Comparison of ENCODE assay signal across 1 cellular context in the genomic region with DNA sequence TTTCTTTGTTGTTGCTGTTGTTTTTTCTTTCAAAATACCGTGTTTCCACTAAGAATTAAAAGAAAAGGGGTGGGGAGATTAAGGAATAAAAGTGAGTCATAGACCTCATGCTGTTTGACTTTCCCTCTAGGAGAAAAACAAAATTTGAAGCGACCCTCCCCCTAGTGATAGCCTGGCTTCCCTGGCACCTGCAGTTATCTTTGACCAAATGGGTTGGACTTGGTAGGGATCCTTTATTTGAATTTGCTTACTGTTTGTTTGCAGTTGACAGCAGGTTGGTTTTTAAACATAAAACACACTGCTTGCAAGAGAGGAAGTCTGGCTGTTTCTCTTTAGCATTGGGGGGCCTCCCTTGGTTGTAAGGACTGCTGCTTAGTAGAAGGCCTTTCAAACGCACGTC.
TF ChIP-seq lines count a peak whose summit lies in the region.

No MANE protein-coding gene starts in this region.

TF ChIP-seq in WTC11, 78 proteins besides CTCF, POLR2A, EP300 and RAD21 (continued from another document):
- TF ChIP-seq, protein P1, sequence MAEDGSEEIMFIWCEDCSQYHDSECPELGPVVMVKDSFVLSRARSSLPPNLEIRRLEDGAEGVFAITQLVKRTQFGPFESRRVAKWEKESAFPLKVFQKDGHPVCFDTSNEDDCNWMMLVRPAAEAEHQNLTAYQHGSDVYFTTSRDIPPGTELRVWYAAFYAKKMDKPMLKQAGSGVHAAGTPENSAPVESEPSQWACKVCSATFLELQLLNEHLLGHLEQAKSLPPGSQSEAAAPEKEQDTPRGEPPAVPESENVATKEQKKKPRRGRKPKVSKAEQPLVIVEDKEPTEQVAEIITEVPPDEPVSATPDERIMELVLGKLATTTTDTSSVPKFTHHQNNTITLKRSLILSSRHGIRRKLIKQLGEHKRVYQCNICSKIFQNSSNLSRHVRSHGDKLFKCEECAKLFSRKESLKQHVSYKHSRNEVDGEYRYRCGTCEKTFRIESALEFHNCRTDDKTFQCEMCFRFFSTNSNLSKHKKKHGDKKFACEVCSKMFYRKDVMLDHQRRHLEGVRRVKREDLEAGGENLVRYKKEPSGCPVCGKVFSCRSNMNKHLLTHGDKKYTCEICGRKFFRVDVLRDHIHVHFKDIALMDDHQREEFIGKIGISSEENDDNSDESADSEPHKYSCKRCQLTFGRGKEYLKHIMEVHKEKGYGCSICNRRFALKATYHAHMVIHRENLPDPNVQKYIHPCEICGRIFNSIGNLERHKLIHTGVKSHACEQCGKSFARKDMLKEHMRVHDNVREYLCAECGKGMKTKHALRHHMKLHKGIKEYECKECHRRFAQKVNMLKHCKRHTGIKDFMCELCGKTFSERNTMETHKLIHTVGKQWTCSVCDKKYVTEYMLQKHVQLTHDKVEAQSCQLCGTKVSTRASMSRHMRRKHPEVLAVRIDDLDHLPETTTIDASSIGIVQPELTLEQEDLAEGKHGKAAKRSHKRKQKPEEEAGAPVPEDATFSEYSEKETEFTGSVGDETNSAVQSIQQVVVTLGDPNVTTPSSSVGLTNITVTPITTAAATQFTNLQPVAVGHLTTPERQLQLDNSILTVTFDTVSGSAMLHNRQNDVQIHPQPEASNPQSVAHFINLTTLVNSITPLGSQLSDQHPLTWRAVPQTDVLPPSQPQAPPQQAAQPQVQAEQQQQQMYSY (CRISPR knock-in tag; IDR thresholded peaks at IDR 0.05): no peak
- TF ChIP-seq, protein P2, sequence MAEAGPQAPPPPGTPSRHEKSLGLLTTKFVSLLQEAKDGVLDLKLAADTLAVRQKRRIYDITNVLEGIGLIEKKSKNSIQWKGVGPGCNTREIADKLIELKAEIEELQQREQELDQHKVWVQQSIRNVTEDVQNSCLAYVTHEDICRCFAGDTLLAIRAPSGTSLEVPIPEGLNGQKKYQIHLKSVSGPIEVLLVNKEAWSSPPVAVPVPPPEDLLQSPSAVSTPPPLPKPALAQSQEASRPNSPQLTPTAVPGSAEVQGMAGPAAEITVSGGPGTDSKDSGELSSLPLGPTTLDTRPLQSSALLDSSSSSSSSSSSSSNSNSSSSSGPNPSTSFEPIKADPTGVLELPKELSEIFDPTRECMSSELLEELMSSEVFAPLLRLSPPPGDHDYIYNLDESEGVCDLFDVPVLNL (CRISPR knock-in tag; IDR thresholded peaks at IDR 0.05; ENCODE audit: borderline replicate concordance, low read depth): no peak
- TF ChIP-seq, protein P3, sequence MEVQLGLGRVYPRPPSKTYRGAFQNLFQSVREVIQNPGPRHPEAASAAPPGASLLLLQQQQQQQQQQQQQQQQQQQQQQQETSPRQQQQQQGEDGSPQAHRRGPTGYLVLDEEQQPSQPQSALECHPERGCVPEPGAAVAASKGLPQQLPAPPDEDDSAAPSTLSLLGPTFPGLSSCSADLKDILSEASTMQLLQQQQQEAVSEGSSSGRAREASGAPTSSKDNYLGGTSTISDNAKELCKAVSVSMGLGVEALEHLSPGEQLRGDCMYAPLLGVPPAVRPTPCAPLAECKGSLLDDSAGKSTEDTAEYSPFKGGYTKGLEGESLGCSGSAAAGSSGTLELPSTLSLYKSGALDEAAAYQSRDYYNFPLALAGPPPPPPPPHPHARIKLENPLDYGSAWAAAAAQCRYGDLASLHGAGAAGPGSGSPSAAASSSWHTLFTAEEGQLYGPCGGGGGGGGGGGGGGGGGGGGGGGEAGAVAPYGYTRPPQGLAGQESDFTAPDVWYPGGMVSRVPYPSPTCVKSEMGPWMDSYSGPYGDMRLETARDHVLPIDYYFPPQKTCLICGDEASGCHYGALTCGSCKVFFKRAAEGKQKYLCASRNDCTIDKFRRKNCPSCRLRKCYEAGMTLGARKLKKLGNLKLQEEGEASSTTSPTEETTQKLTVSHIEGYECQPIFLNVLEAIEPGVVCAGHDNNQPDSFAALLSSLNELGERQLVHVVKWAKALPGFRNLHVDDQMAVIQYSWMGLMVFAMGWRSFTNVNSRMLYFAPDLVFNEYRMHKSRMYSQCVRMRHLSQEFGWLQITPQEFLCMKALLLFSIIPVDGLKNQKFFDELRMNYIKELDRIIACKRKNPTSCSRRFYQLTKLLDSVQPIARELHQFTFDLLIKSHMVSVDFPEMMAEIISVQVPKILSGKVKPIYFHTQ (CRISPR knock-in tag; IDR thresholded peaks at IDR 0.05): no peak
- TF ChIP-seq ZNF416 (CRISPR knock-in tag; IDR thresholded peaks at IDR 0.05) (no peak), NR2C2 (CRISPR knock-in tag; IDR thresholded peaks at IDR 0.05) (no peak), FOXJ3 (CRISPR knock-in tag; IDR thresholded peaks at IDR 0.05; ENCODE audit: borderline replicate concordance) (no peak), JAZF1 (CRISPR knock-in tag; IDR thresholded peaks at IDR 0.05) (no peak)
- TF ChIP-seq, protein P4, sequence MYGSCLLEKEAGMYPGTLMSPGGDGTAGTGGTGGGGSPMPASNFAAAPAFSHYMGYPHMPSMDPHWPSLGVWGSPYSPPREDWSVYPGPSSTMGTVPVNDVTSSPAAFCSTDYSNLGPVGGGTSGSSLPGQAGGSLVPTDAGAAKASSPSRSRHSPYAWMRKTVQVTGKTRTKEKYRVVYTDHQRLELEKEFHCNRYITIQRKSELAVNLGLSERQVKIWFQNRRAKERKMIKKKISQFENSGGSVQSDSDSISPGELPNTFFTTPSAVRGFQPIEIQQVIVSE (CRISPR knock-in tag; IDR thresholded peaks at IDR 0.05; ENCODE audit: borderline replicate concordance): no peak
- TF ChIP-seq, protein P5, sequence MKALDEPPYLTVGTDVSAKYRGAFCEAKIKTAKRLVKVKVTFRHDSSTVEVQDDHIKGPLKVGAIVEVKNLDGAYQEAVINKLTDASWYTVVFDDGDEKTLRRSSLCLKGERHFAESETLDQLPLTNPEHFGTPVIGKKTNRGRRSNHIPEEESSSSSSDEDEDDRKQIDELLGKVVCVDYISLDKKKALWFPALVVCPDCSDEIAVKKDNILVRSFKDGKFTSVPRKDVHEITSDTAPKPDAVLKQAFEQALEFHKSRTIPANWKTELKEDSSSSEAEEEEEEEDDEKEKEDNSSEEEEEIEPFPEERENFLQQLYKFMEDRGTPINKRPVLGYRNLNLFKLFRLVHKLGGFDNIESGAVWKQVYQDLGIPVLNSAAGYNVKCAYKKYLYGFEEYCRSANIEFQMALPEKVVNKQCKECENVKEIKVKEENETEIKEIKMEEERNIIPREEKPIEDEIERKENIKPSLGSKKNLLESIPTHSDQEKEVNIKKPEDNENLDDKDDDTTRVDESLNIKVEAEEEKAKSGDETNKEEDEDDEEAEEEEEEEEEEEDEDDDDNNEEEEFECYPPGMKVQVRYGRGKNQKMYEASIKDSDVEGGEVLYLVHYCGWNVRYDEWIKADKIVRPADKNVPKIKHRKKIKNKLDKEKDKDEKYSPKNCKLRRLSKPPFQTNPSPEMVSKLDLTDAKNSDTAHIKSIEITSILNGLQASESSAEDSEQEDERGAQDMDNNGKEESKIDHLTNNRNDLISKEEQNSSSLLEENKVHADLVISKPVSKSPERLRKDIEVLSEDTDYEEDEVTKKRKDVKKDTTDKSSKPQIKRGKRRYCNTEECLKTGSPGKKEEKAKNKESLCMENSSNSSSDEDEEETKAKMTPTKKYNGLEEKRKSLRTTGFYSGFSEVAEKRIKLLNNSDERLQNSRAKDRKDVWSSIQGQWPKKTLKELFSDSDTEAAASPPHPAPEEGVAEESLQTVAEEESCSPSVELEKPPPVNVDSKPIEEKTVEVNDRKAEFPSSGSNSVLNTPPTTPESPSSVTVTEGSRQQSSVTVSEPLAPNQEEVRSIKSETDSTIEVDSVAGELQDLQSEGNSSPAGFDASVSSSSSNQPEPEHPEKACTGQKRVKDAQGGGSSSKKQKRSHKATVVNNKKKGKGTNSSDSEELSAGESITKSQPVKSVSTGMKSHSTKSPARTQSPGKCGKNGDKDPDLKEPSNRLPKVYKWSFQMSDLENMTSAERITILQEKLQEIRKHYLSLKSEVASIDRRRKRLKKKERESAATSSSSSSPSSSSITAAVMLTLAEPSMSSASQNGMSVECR (CRISPR knock-in tag; IDR thresholded peaks at IDR 0.05; ENCODE audit: borderline replicate concordance): no peak
- TF ChIP-seq, protein P6, sequence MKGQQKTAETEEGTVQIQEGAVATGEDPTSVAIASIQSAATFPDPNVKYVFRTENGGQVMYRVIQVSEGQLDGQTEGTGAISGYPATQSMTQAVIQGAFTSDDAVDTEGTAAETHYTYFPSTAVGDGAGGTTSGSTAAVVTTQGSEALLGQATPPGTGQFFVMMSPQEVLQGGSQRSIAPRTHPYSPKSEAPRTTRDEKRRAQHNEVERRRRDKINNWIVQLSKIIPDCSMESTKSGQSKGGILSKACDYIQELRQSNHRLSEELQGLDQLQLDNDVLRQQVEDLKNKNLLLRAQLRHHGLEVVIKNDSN (CRISPR knock-in tag; IDR thresholded peaks at IDR 0.05): no peak
- TF ChIP-seq, protein P7, sequence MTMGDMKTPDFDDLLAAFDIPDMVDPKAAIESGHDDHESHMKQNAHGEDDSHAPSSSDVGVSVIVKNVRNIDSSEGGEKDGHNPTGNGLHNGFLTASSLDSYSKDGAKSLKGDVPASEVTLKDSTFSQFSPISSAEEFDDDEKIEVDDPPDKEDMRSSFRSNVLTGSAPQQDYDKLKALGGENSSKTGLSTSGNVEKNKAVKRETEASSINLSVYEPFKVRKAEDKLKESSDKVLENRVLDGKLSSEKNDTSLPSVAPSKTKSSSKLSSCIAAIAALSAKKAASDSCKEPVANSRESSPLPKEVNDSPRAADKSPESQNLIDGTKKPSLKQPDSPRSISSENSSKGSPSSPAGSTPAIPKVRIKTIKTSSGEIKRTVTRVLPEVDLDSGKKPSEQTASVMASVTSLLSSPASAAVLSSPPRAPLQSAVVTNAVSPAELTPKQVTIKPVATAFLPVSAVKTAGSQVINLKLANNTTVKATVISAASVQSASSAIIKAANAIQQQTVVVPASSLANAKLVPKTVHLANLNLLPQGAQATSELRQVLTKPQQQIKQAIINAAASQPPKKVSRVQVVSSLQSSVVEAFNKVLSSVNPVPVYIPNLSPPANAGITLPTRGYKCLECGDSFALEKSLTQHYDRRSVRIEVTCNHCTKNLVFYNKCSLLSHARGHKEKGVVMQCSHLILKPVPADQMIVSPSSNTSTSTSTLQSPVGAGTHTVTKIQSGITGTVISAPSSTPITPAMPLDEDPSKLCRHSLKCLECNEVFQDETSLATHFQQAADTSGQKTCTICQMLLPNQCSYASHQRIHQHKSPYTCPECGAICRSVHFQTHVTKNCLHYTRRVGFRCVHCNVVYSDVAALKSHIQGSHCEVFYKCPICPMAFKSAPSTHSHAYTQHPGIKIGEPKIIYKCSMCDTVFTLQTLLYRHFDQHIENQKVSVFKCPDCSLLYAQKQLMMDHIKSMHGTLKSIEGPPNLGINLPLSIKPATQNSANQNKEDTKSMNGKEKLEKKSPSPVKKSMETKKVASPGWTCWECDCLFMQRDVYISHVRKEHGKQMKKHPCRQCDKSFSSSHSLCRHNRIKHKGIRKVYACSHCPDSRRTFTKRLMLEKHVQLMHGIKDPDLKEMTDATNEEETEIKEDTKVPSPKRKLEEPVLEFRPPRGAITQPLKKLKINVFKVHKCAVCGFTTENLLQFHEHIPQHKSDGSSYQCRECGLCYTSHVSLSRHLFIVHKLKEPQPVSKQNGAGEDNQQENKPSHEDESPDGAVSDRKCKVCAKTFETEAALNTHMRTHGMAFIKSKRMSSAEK (CRISPR knock-in tag; IDR thresholded peaks at IDR 0.05; ENCODE audit: borderline replicate concordance): no peak
- TF ChIP-seq, protein P8, sequence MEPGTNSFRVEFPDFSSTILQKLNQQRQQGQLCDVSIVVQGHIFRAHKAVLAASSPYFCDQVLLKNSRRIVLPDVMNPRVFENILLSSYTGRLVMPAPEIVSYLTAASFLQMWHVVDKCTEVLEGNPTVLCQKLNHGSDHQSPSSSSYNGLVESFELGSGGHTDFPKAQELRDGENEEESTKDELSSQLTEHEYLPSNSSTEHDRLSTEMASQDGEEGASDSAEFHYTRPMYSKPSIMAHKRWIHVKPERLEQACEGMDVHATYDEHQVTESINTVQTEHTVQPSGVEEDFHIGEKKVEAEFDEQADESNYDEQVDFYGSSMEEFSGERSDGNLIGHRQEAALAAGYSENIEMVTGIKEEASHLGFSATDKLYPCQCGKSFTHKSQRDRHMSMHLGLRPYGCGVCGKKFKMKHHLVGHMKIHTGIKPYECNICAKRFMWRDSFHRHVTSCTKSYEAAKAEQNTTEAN (CRISPR knock-in tag; IDR thresholded peaks at IDR 0.05): no peak
- TF ChIP-seq, protein P9, sequence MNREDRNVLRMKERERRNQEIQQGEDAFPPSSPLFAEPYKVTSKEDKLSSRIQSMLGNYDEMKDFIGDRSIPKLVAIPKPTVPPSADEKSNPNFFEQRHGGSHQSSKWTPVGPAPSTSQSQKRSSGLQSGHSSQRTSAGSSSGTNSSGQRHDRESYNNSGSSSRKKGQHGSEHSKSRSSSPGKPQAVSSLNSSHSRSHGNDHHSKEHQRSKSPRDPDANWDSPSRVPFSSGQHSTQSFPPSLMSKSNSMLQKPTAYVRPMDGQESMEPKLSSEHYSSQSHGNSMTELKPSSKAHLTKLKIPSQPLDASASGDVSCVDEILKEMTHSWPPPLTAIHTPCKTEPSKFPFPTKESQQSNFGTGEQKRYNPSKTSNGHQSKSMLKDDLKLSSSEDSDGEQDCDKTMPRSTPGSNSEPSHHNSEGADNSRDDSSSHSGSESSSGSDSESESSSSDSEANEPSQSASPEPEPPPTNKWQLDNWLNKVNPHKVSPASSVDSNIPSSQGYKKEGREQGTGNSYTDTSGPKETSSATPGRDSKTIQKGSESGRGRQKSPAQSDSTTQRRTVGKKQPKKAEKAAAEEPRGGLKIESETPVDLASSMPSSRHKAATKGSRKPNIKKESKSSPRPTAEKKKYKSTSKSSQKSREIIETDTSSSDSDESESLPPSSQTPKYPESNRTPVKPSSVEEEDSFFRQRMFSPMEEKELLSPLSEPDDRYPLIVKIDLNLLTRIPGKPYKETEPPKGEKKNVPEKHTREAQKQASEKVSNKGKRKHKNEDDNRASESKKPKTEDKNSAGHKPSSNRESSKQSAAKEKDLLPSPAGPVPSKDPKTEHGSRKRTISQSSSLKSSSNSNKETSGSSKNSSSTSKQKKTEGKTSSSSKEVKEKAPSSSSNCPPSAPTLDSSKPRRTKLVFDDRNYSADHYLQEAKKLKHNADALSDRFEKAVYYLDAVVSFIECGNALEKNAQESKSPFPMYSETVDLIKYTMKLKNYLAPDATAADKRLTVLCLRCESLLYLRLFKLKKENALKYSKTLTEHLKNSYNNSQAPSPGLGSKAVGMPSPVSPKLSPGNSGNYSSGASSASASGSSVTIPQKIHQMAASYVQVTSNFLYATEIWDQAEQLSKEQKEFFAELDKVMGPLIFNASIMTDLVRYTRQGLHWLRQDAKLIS (CRISPR knock-in tag; IDR thresholded peaks at IDR 0.05; ENCODE audit: borderline replicate concordance): no peak
- TF ChIP-seq, protein P10, sequence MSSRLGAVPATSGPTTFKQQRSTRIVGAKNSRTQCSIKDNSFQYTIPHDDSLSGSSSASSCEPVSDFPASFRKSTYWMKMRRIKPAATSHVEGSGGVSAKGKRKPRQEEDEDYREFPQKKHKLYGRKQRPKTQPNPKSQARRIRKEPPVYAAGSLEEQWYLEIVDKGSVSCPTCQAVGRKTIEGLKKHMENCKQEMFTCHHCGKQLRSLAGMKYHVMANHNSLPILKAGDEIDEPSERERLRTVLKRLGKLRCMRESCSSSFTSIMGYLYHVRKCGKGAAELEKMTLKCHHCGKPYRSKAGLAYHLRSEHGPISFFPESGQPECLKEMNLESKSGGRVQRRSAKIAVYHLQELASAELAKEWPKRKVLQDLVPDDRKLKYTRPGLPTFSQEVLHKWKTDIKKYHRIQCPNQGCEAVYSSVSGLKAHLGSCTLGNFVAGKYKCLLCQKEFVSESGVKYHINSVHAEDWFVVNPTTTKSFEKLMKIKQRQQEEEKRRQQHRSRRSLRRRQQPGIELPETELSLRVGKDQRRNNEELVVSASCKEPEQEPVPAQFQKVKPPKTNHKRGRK (CRISPR knock-in tag; IDR thresholded peaks at IDR 0.05; ENCODE audit: borderline replicate concordance): no peak
